ENCODE assay signal across 8 cellular contexts in genomic region chr10:119131512-119132240, GRCh38. TPM values are rescaled to one million over a fixed set of nuclear protein-coding genes. Genes with fewer than 3 reads are reported as not detected.
DNase-seq lines count a peak whose midpoint lies in the region; ATAC-seq and TF ChIP-seq lines count a peak whose summit lies in the region.

No MANE protein-coding gene starts in this region.

- H3K4me3 ChIP-seq in dorsolateral prefrontal cortex: peak overlapping the region in 57 of 59 donors; percentile 1 to 67 (median 48)

- peak overlapping the region; percentile 13 to 92 (median 80) for H3K27ac ChIP-seq in dorsolateral prefrontal cortex

- H3K27me3 ChIP-seq in dorsolateral prefrontal cortex: no peaks in the 10 kb centered on the region

- no peaks in the 10 kb centered on the region for H3K9me3 Mint-ChIP-seq in T-helper 2 cell treated with Interferon-gamma antibody and Interleukin-4, amounts not matched to agents 5 μg/mL and 100 μg/mL, for 36 hours

- no peak for TF ChIP-seq CTCF in dorsolateral prefrontal cortex (IDR thresholded peaks at IDR 0.05 in 54 of 56, conservative IDR thresholded peaks at IDR 0.05 in 2 of 56; ENCODE audit: low read depth in 1 of 56, partially characterized antibody in 56 of 56)
- no peak for TF ChIP-seq CTCF in omental fat pad (IDR thresholded peaks at IDR 0.05)

- peak overlapping the region; percentile 97 for H3K27ac Mint-ChIP-seq in T-helper 2 cell treated with Interferon-gamma antibody and Interleukin-4, amounts not matched to agents 5 μg/mL and 100 μg/mL, for 36 hours

- intact Hi-C loops in dorsolateral prefrontal cortex (cut with DNase I): no loop called here
- intact Hi-C loops in posterior cingulate gyrus (cut with DNase I): no loop called here

- H3K4me1 Mint-ChIP-seq in T-helper 2 cell treated with Interferon-gamma antibody and Interleukin-4, amounts not matched to agents 5 μg/mL and 100 μg/mL, for 36 hours (ENCODE audit: low read depth): peaks cover 56% of the 10 kb centered on the region

- peaks cover 80% of the 10 kb centered on the region for H3K36me3 Mint-ChIP-seq in T-helper 2 cell treated with Interferon-gamma antibody and Interleukin-4, amounts not matched to agents 5 μg/mL and 100 μg/mL, for 36 hours (ENCODE audit: low read depth)

- ATAC-seq in HG03378 (IDR thresholded peaks at IDR 0.05; ENCODE audit: unreplicated experiment) (peak; percentile 65), omental fat pad (ENCODE audit: low FRiP score) (peak; percentile 63), HG03457 (IDR thresholded peaks at IDR 0.05; ENCODE audit: unreplicated experiment) (no peak)

- H3K4me3 Mint-ChIP-seq in T-helper 2 cell treated with Interferon-gamma antibody and Interleukin-4, amounts not matched to agents 5 μg/mL and 100 μg/mL, for 36 hours: peak overlapping the region; percentile 83

- DNase-seq in activated T-cell treated with anti-CD3 and anti-CD28 coated beads for 24 hours (ENCODE audit: low read depth): peak; percentile 23
- DNase-seq in activated T-cell treated with anti-CD3 and anti-CD28 coated beads for 4 hours: no peak
- peak; percentile 74 for DNase-seq in T-helper 2 cell treated with Interferon-gamma antibody and Interleukin-4, amounts not matched to agents 5 μg/mL and 100 μg/mL, for 36 hours (ENCODE audit: low spot score)
- DNase-seq in dorsolateral prefrontal cortex: no peak
- no peak for DNase-seq in omental fat pad (ENCODE audit: low spot score)
- no peak for DNase-seq in posterior cingulate gyrus

- no peaks in the 10 kb centered on the region for H3K27me3 Mint-ChIP-seq in T-helper 2 cell treated with Interferon-gamma antibody and Interleukin-4, amounts not matched to agents 5 μg/mL and 100 μg/mL, for 36 hours (ENCODE audit: low read depth)

RNA-seq across cellular contexts. Expression of gene DENND10, which starts 27.8 kb away (rescaled TPM):
- total RNA-seq in dorsolateral prefrontal cortex (10 to 100 TPM; 30.1 to 60.7 (median 44.6) TPM), omental fat pad (10 to 100 TPM; 37.9 to 68.4 (median 49.7) TPM)

RNA-seq across cellular contexts. Expression of gene SFXN4, which starts 33.8 kb away (rescaled TPM):
- total RNA-seq in dorsolateral prefrontal cortex: 10 to 100 TPM; 22.4 to 49.6 (median 31.7) TPM
- total RNA-seq in omental fat pad: 10 to 100 TPM; 17.1 to 30.1 (median 24.2) TPM

RNA-seq across cellular contexts. Expression of gene PRDX3, which starts 46.9 kb away (rescaled TPM):
- 100 to 1,000 TPM in 10 of 120 experiments, 10 to 100 TPM in 110; 62.3 to 112 (median 87.0) TPM for total RNA-seq in dorsolateral prefrontal cortex
- 100 to 1,000 TPM; 125 to 201 (median 156) TPM for total RNA-seq in omental fat pad

RNA-seq across cellular contexts. Expression of gene EIF3A, which starts 51.1 kb away (rescaled TPM):
- 10 to 100 TPM; 63.1 to 89.9 (median 72.7) TPM for total RNA-seq in dorsolateral prefrontal cortex
- 100 to 1,000 TPM; 119 to 228 (median 158) TPM for total RNA-seq in omental fat pad

Comparison
In these comparisons a context has a peak if more than half of its experiments do, and no peak if none do; other contexts are left out.
1. DNase-seq: peak in activated T-cell treated with anti-CD3 and anti-CD28 coated beads for 24 hours (single experiment) and T-helper 2 cell treated with Interferon-gamma antibody and Interleukin-4, amounts not matched to agents 5 μg/mL and 100 μg/mL, for 36 hours (single experiment); none in activated T-cell treated with anti-CD3 and anti-CD28 coated beads for 4 hours (single experiment), dorsolateral prefrontal cortex (0 of 10), omental fat pad (single experiment) and posterior cingulate gyrus (0 of 10).